Comparison of ENCODE assay signal across 1 cellular context in genomic region chr1:84541679-84542078, GRCh38.
A peak's percentile ranks its signal among the peaks of the same experiment; 100 is the strongest.
TF ChIP-seq lines count a peak whose summit lies in the region.

No MANE protein-coding gene starts in this region.

TF ChIP-seq in K562, 482 proteins besides CTCF, POLR2A, EP300 and RAD21 (continued from another document):
- TF ChIP-seq SMC3 (conservative IDR thresholded peaks at IDR 0.05; ENCODE audit: insufficient read depth, low read depth, low read length): peak; percentile 29; the same call in 1 of the 2 replicates
- peak in 1 of 2 experiments; percentile 43; a peak in 2 of 4 replicates for TF ChIP-seq FOXK2 (conservative IDR thresholded peaks at IDR 0.05 in 1 of 2, IDR thresholded peaks at IDR 0.05 in 1 of 2; ENCODE audit: low read depth in 2 of 2)
